Comparison of ENCODE assay signal across 8 cellular contexts in genomic region chr4:2934077-2934812, GRCh38. TPM values are rescaled to one million over a fixed set of nuclear protein-coding genes. Genes with fewer than 3 reads are reported as not detected.
DNase-seq lines count a peak whose midpoint lies in the region; ATAC-seq and TF ChIP-seq lines count a peak whose summit lies in the region.

No MANE protein-coding gene starts in this region.

- H3K4me3 Mint-ChIP-seq in activated naive CD8-positive, alpha-beta T cell treated with anti-CD3 and anti-CD28 coated beads, Interleukin-2, amount 50 U/mL, for 24 hours, result peak overlapping the region; percentile 94

- H3K36me3 Mint-ChIP-seq in activated naive CD8-positive, alpha-beta T cell treated with anti-CD3 and anti-CD28 coated beads, Interleukin-2, amount 50 U/mL, for 24 hours (ENCODE audit: low read depth), result peaks cover 52% of the 10 kb centered on the region

- peaks cover 7% of the 10 kb centered on the region for H3K4me1 ChIP-seq in right cardiac atrium (ENCODE audit: control insufficient read depth, insufficient read depth, low read length)
- peaks cover 29 to 30% of the 10 kb centered on the region in 2 donors for H3K4me1 ChIP-seq in gastrocnemius medialis

- H3K27me3 ChIP-seq in right cardiac atrium (ENCODE audit: control insufficient read depth, insufficient read depth), result no peaks in the 10 kb centered on the region
- H3K27me3 ChIP-seq in gastrocnemius medialis, result no peaks in the 10 kb centered on the region

- H3K9me3 Mint-ChIP-seq in activated naive CD8-positive, alpha-beta T cell treated with anti-CD3 and anti-CD28 coated beads, Interleukin-2, amount 50 U/mL, for 24 hours, result no peaks in the 10 kb centered on the region

- H3K27ac ChIP-seq in right cardiac atrium (ENCODE audit: low read length) (no peak overlapping the region), gastrocnemius medialis (peak overlapping the region; percentile 86 to 98 (median 94))

- intact Hi-C loops in right cardiac atrium (cut with DNase I), result loop anchor here in 3 of 4 donors (10.0 kb wide), 1 partner anchor 169 kb away; no protein-coding TSS in a partner anchor
- intact Hi-C loops in gastrocnemius medialis (cut with DNase I; ENCODE audit: low total_unique reads), result loop anchor here (1.0 to 2.0 kb wide), 4 partner anchors 29 to 177 kb away; partner anchors contain the start of genes ADD1, GRK4, NOP14 and TNIP2

- peak; percentile 8 for DNase-seq in OCI-M1 (lab: John Stamatoyannopoulos, UW)
- peak; percentile 53 for DNase-seq in activated naive CD8-positive, alpha-beta T cell treated with anti-CD3 and anti-CD28 coated beads, Interleukin-2, amount 50 U/mL, for 24 hours
- peak; percentile 79 to 85 (median 83) for DNase-seq in right cardiac atrium
- peak in 1 of 2 donors; percentile 70 for DNase-seq in gastrocnemius medialis
- DNase-seq in medulla oblongata (ENCODE audit: extremely low spot score), result no peak

- TF ChIP-seq POLR2A in gastrocnemius medialis (IDR thresholded peaks at IDR 0.05), result peak in 1 of 2 donors; percentile 7

- in situ Hi-C loops in gastrocnemius medialis (cut with MboI; ENCODE audit: low sequenced_read_pairs in 4 of 4), result loop anchor here in 1 of 4 donors (25.0 kb wide), 1 partner anchor 172 kb away; the partner anchor contains the start of gene TNIP2

- H3K4me3 ChIP-seq in GM12875 (ENCODE audit: low read depth, low read length) (peak overlapping the region; percentile 99), right cardiac atrium (ENCODE audit: low read length) (peak overlapping the region; percentile 81), gastrocnemius medialis (peak overlapping the region; percentile 75 to 98 (median 94))

- no peak for TF ChIP-seq CTCF in GM12875 (IDR thresholded peaks at IDR 0.05; ENCODE audit: borderline replicate concordance, insufficient read depth, low read depth, low read length)
- no peak for TF ChIP-seq CTCF in gastrocnemius medialis (IDR thresholded peaks at IDR 0.05 in 4 of 5, conservative IDR thresholded peaks at IDR 0.05 in 1 of 5)

- H3K9me3 ChIP-seq in right cardiac atrium (ENCODE audit: control insufficient read depth, low read length) (no peaks in the 10 kb centered on the region), gastrocnemius medialis (no peaks in the 10 kb centered on the region)

- peaks cover 0 to 20% of the 10 kb centered on the region in 2 donors for H3K36me3 ChIP-seq in gastrocnemius medialis

- H3K4me1 Mint-ChIP-seq in activated naive CD8-positive, alpha-beta T cell treated with anti-CD3 and anti-CD28 coated beads, Interleukin-2, amount 50 U/mL, for 24 hours, result peaks cover 53% of the 10 kb centered on the region

- ATAC-seq in activated naive CD8-positive, alpha-beta T cell treated with anti-CD3 and anti-CD28 coated beads, Interleukin-2, amount 50 U/mL, for 24 hours, result no peak
- ATAC-seq in right cardiac atrium (peak; percentile 8 to 15), gastrocnemius medialis (peak in 1 of 2 donors; percentile 11), GM21360 (IDR thresholded peaks at IDR 0.05; ENCODE audit: unreplicated experiment) (no peak), HG03108 (IDR thresholded peaks at IDR 0.05; ENCODE audit: unreplicated experiment) (no peak)

- H3K27me3 Mint-ChIP-seq in activated naive CD8-positive, alpha-beta T cell treated with anti-CD3 and anti-CD28 coated beads, Interleukin-2, amount 50 U/mL, for 24 hours, result no peaks in the 10 kb centered on the region

- H3K27ac Mint-ChIP-seq in activated naive CD8-positive, alpha-beta T cell treated with anti-CD3 and anti-CD28 coated beads, Interleukin-2, amount 50 U/mL, for 24 hours, result no peak overlapping the region

- 2% methylated on average over 90 of the region's 93 CpGs for WGBS in right cardiac atrium

RNA-seq across cellular contexts. Expression of gene NOP14, which starts 29.0 kb away (rescaled TPM):
- total RNA-seq in right cardiac atrium, result 10 to 100 TPM; 15.4 to 19.2 (median 18.4) TPM
- 12.0 TPM for polyA plus RNA-seq in right cardiac atrium
- total RNA-seq in gastrocnemius medialis, result 10 to 100 TPM; 16.6 to 46.2 (median 36.2) TPM

RNA-seq across cellular contexts. Expression of gene GRK4, which starts 29.1 kb away (rescaled TPM):
- total RNA-seq in right cardiac atrium (10 to 100 TPM; 11.6 to 13.1 (median 12.4) TPM), gastrocnemius medialis (1 to 10 TPM; 2.8 to 5.8 (median 3.7) TPM)
- 8.4 TPM for polyA plus RNA-seq in right cardiac atrium

Comparison
In these comparisons a context has a peak if more than half of its experiments do, and no peak if none do; other contexts are left out.
1. ATAC-seq: peak in right cardiac atrium (2 of 2); none in activated naive CD8-positive, alpha-beta T cell treated with anti-CD3 and anti-CD28 coated beads, Interleukin-2, amount 50 U/mL, for 24 hours (single experiment), GM21360 (single experiment) and HG03108 (single experiment).
2. Peak in every context shown above with its lines, with median percentiles within 50 percentile points of each other: H3K4me3 ChIP-seq.